Comparison of ENCODE assay signal across 9 cellular contexts in genomic region chr15:88258021-88258641, GRCh38. TPM values are rescaled to one million over a fixed set of nuclear protein-coding genes. Genes with fewer than 3 reads are reported as not detected.
DNase-seq lines count a peak whose midpoint lies in the region; ATAC-seq, FAIRE-seq and TF ChIP-seq lines count a peak whose summit lies in the region.
"Had no signal": no experiment of that assay in that cellular context is flagged by ENCODE, and none has a peak within 500 bp of the region (broad histone marks: within the 10 kb centered on the region; RNA-seq: fewer than 3 reads in every experiment).

No MANE protein-coding gene starts in this region.

- no peak overlapping the region for H3K27ac Mint-ChIP-seq in naive thymus-derived CD8-positive, alpha-beta T cell

- peaks cover 8 to 32% (median 21%) of the 10 kb centered on the region in 4 donors for H3K4me1 Mint-ChIP-seq in naive thymus-derived CD8-positive, alpha-beta T cell

- peak; percentile 33 for DNase-seq in Daoy (ENCODE audit: low read depth)
- peak; percentile 52 for DNase-seq in M059J (ENCODE audit: low read depth)
- peak; percentile 84 for DNase-seq in cerebellar cortex (ENCODE audit: low spot score)
- DNase-seq in naive thymus-derived CD8-positive, alpha-beta T cell = no peak
- DNase-seq in effector CD8-positive, alpha-beta T cell (lab: John Stamatoyannopoulos, UW) = no peak
- DNase-seq in H54 (ENCODE audit: insufficient read length, low spot score) = no peak

- POLR2A ChIA-PET in naive thymus-derived CD8-positive, alpha-beta T cell (lab: Charles Lee) = no interaction called here

- no peaks in the 10 kb centered on the region for H3K36me3 Mint-ChIP-seq in naive thymus-derived CD8-positive, alpha-beta T cell

- H3K27me3 Mint-ChIP-seq in naive thymus-derived CD8-positive, alpha-beta T cell = peaks cover 26 to 83% (median 68%) of the 10 kb centered on the region in 5 donors

- FAIRE-seq in H54 (lab: Jason Lieb, UNC) = no peak
- FAIRE-seq: endothelial cell of umbilical vein had no signal

- TF ChIP-seq POLR2A in H54 (IDR thresholded peaks at IDR 0.05; ENCODE audit: low read depth, low read length) = no peak

- peak overlapping the region in 9 of 10 donors; percentile 25 to 87 (median 39) for H3K4me3 Mint-ChIP-seq in naive thymus-derived CD8-positive, alpha-beta T cell

- no peaks in the 10 kb centered on the region for H3K9me3 Mint-ChIP-seq in naive thymus-derived CD8-positive, alpha-beta T cell

- ATAC-seq in naive thymus-derived CD8-positive, alpha-beta T cell = no peak
- ATAC-seq in GM18520 (IDR thresholded peaks at IDR 0.05; ENCODE audit: unreplicated experiment) = no peak
- ATAC-seq in GM18909 (IDR thresholded peaks at IDR 0.05; ENCODE audit: poor library complexity, unreplicated experiment) = no peak

RNA-seq across cellular contexts. Expression of gene NTRK3, which starts 1.6 kb away (rescaled TPM):
- total RNA-seq in Daoy (2014; rRNA removed; shearing (Covaris generic)) = 0.39 and 0.80 TPM in 2 replicates
- 0.86 and 1.4 TPM in 2 replicates for total RNA-seq in M059J (2014; rRNA removed; shearing (Covaris generic))
- total RNA-seq in naive thymus-derived CD8-positive, alpha-beta T cell = not detected
- not detected for polyA plus RNA-seq in naive thymus-derived CD8-positive, alpha-beta T cell
- total RNA-seq: endothelial cell of umbilical vein had no signal
- polyA plus RNA-seq: endothelial cell of umbilical vein had no signal

Comparison
In these comparisons a context has a peak if more than half of its experiments do, and no peak if none do; other contexts are left out.
1. DNase-seq: peak in Daoy (single experiment), M059J (single experiment) and cerebellar cortex (single experiment); none in naive thymus-derived CD8-positive, alpha-beta T cell (0 of 10), effector CD8-positive, alpha-beta T cell (single experiment) and H54 (single experiment).